In genomic region chr5:14587143-14587542, GRCh38 we compare ENCODE assay signal across 20 cellular contexts. TPM values are rescaled to one million over a fixed set of nuclear protein-coding genes. Genes with fewer than 3 reads are reported as not detected.
A peak's percentile ranks its signal among the peaks of the same experiment; 100 is the strongest.
DNase-seq lines count a peak whose midpoint lies in the region; ATAC-seq lines count a peak whose summit lies in the region.
"Had no signal": no experiment of that assay in that cellular context is flagged by ENCODE, and none has a peak within 500 bp of the region (broad histone marks: within the 10 kb centered on the region; RNA-seq: fewer than 3 reads in every experiment).

No MANE protein-coding gene starts in this region.

- H3K9me3 ChIP-seq in naive thymus-derived CD4-positive, alpha-beta T cell (ENCODE audit: control insufficient read depth in 2 of 3, low read length in 3 of 3) = no peaks in the 10 kb centered on the region

- H3K36me3 Mint-ChIP-seq in naive thymus-derived CD4-positive, alpha-beta T cell = peaks cover 0 to 29% (median 3%) of the 10 kb centered on the region in 5 donors
- H3K36me3 Mint-ChIP-seq: mesothelial cell of epicardium had no signal

- intact Hi-C loops in head of caudate nucleus (cut with DNase I) = no loop called here
- intact Hi-C loops in naive thymus-derived CD4-positive, alpha-beta T cell (cut with micrococcal nuclease) = no loop called here

- H3K4me3 ChIP-seq in naive thymus-derived CD4-positive, alpha-beta T cell (ENCODE audit: low read length) = no peak overlapping the region

- no peaks in the 10 kb centered on the region for H3K9me3 Mint-ChIP-seq in stimulated activated naive CD8-positive, alpha-beta T cell treated with anti-CD3 and anti-CD28 coated beads, Interleukin-15, amount 100 ng/mL, for 72 hours
- H3K9me3 Mint-ChIP-seq in naive thymus-derived CD4-positive, alpha-beta T cell = peaks cover 0 to 1% (median 0%) of the 10 kb centered on the region in 11 donors
- H3K9me3 Mint-ChIP-seq: CD8-positive, alpha-beta memory T cell; immature natural killer cell; T-helper 1 cell treated with Interleukin-12 subunit alpha and Interleukin-12 subunit beta and Interleukin-4 antibody, amounts not matched to agents 30 μg/mL and 1 μg/mL, for 36 hours had no signal

- H3K27ac ChIP-seq in naive thymus-derived CD4-positive, alpha-beta T cell (ENCODE audit: low read depth, low read length) = no peak overlapping the region
- H3K27ac ChIP-seq: epithelial cell of prostate had no signal

- peaks cover 90% of the 10 kb centered on the region for H3K4me1 Mint-ChIP-seq in stimulated activated naive CD8-positive, alpha-beta T cell treated with anti-CD3 and anti-CD28 coated beads, Interleukin-15, amount 100 ng/mL, for 72 hours
- peaks cover 67 to 97% (median 86%) of the 10 kb centered on the region in 7 donors for H3K4me1 Mint-ChIP-seq in naive thymus-derived CD4-positive, alpha-beta T cell

- H3K27me3 Mint-ChIP-seq in stimulated activated naive CD8-positive, alpha-beta T cell treated with anti-CD3 and anti-CD28 coated beads, Interleukin-15, amount 100 ng/mL, for 72 hours = no peaks in the 10 kb centered on the region
- H3K27me3 Mint-ChIP-seq in naive thymus-derived CD4-positive, alpha-beta T cell = no peaks in the 10 kb centered on the region
- H3K27me3 Mint-ChIP-seq: CD8-positive, alpha-beta memory T cell had no signal

- H3K4me1 ChIP-seq in naive thymus-derived CD4-positive, alpha-beta T cell (ENCODE audit: control insufficient read depth in 2 of 2, insufficient read depth in 2 of 2, low read length in 2 of 2) = peaks cover 36% of the 10 kb centered on the region in 2 donors

- peak overlapping the region in 1 of 2 donors; percentile 74 for H3K27ac Mint-ChIP-seq in stimulated activated naive CD8-positive, alpha-beta T cell treated with anti-CD3 and anti-CD28 coated beads, Interleukin-15, amount 100 ng/mL, for 72 hours
- peak overlapping the region in 2 of 9 donors; percentile 8 to 14 for H3K27ac Mint-ChIP-seq in naive thymus-derived CD4-positive, alpha-beta T cell
- H3K27ac Mint-ChIP-seq: mesothelial cell of epicardium; T-helper 1 cell treated with Interleukin-12 subunit alpha and Interleukin-12 subunit beta and Interleukin-4 antibody, amounts not matched to agents 30 μg/mL and 1 μg/mL, for 36 hours had no signal

- ATAC-seq in stimulated activated naive CD8-positive, alpha-beta T cell treated with anti-CD3 and anti-CD28 coated beads, Interleukin-15, Interleukin-2, amounts not matched to agents 100 U/mL and 50 U/mL, for 24 hours = peak; percentile 44
- no peak for ATAC-seq in stimulated activated naive CD8-positive, alpha-beta T cell treated with anti-CD3 and anti-CD28 coated beads, Interleukin-15, amount 100 ng/mL, for 72 hours
- peak; percentile 59 for ATAC-seq in naive thymus-derived CD4-positive, alpha-beta T cell
- ATAC-seq in HG03565 (IDR thresholded peaks at IDR 0.05; ENCODE audit: unreplicated experiment) (no peak), GM21619 (IDR thresholded peaks at IDR 0.05; ENCODE audit: unreplicated experiment) (no peak)

- CTCF ChIA-PET in naive thymus-derived CD4-positive, alpha-beta T cell (lab: Charles Lee) = interaction anchor here (0.7 to 1.5 kb wide), 3 partner anchors 8 to 454 kb away, joined by 3 to 4 read pairs (median 3); no protein-coding TSS in a partner anchor

- H3K27me3 ChIP-seq in naive thymus-derived CD4-positive, alpha-beta T cell (ENCODE audit: control insufficient read depth in 2 of 2, insufficient read depth in 2 of 2, low read length in 2 of 2) = no peaks in the 10 kb centered on the region

- POLR2A ChIA-PET in naive thymus-derived CD4-positive, alpha-beta T cell (lab: Charles Lee) = no interaction called here

- no peaks in the 10 kb centered on the region for H3K36me3 ChIP-seq in naive thymus-derived CD4-positive, alpha-beta T cell (ENCODE audit: control insufficient read depth in 2 of 3, insufficient read depth in 3 of 3, low read length in 3 of 3)

- DNase-seq in stimulated activated naive CD8-positive, alpha-beta T cell treated with anti-CD3 and anti-CD28 coated beads, Interleukin-15, Interleukin-2, amounts not matched to agents 100 U/mL and 50 U/mL, for 24 hours = no peak
- DNase-seq in stimulated activated naive CD8-positive, alpha-beta T cell treated with anti-CD3 and anti-CD28 coated beads, Interleukin-15, amount 100 ng/mL, for 72 hours = no peak
- DNase-seq in head of caudate nucleus (peak in 34 of 42 donors; percentile 10 to 69 (median 42)), cerebellar cortex (ENCODE audit: low spot score) (no peak), dermis blood vessel endothelial cell (no peak)
- DNase-seq in naive thymus-derived CD4-positive, alpha-beta T cell = no peak
- DNase-seq: ACHN; activated CD4-positive, CD25-positive, alpha-beta regulatory T cell; activated gamma-delta T cell treated with Interleukin-2 at 50 U/mL for 16 hours; CD8-positive, alpha-beta memory T cell; HCEC 1CT; immature natural killer cell; MM.1S; NCI-H2107; NCI-H82 had no signal

- no peak overlapping the region for H3K4me3 Mint-ChIP-seq in stimulated activated naive CD8-positive, alpha-beta T cell treated with anti-CD3 and anti-CD28 coated beads, Interleukin-15, amount 100 ng/mL, for 72 hours
- no peak overlapping the region for H3K4me3 Mint-ChIP-seq in naive thymus-derived CD4-positive, alpha-beta T cell
- H3K4me3 Mint-ChIP-seq: immature natural killer cell; mesothelial cell of epicardium; T-helper 1 cell treated with Interleukin-12 subunit alpha and Interleukin-12 subunit beta and Interleukin-4 antibody, amounts not matched to agents 30 μg/mL and 1 μg/mL, for 36 hours had no signal

RNA-seq across cellular contexts. Expression of gene OTULINL, which starts 5.6 kb away (rescaled TPM):
- total RNA-seq in naive thymus-derived CD4-positive, alpha-beta T cell = 10 to 100 TPM; 26.1 to 44.7 (median 32.4) TPM
- 10 to 100 TPM; 25.7 to 31.0 TPM for polyA plus RNA-seq in naive thymus-derived CD4-positive, alpha-beta T cell
- 0.34 and 0.56 TPM in 2 replicates for total RNA-seq in dermis blood vessel endothelial cell

Comparison
In these comparisons a context has a peak if more than half of its experiments do, and no peak if none do; other contexts are left out.
1. ATAC-seq: peak in stimulated activated naive CD8-positive, alpha-beta T cell treated with anti-CD3 and anti-CD28 coated beads, Interleukin-15, Interleukin-2, amounts not matched to agents 100 U/mL and 50 U/mL, for 24 hours (single experiment) and naive thymus-derived CD4-positive, alpha-beta T cell (single experiment); none in stimulated activated naive CD8-positive, alpha-beta T cell treated with anti-CD3 and anti-CD28 coated beads, Interleukin-15, amount 100 ng/mL, for 72 hours (single experiment), HG03565 (single experiment) and GM21619 (single experiment).
2. DNase-seq: peak in head of caudate nucleus (34 of 42); none in stimulated activated naive CD8-positive, alpha-beta T cell treated with anti-CD3 and anti-CD28 coated beads, Interleukin-15, Interleukin-2, amounts not matched to agents 100 U/mL and 50 U/mL, for 24 hours (single experiment), stimulated activated naive CD8-positive, alpha-beta T cell treated with anti-CD3 and anti-CD28 coated beads, Interleukin-15, amount 100 ng/mL, for 72 hours (0 of 2), naive thymus-derived CD4-positive, alpha-beta T cell (0 of 9), cerebellar cortex (single experiment) and dermis blood vessel endothelial cell (single experiment).
3. RNA of gene OTULINL, which starts 5.6 kb away (total RNA-seq): 26.1 to 44.7 TPM in naive thymus-derived CD4-positive, alpha-beta T cell; 0.34 to 0.56 TPM in dermis blood vessel endothelial cell; every median in the first group is over 10 times any median in the second.